In genomic region chr2:239805414-239805813, GRCh38 we compare ENCODE assay signal across 24 cellular contexts.
A peak's percentile ranks its signal among the peaks of the same experiment; 100 is the strongest.
DNase-seq lines count a peak whose midpoint lies in the region; ATAC-seq and TF ChIP-seq lines count a peak whose summit lies in the region.
"Had no signal": no experiment of that assay in that cellular context is flagged by ENCODE, and none has a peak within 500 bp of the region (broad histone marks: within the 10 kb centered on the region; RNA-seq: fewer than 3 reads in every experiment).

No MANE protein-coding gene starts in this region.

- TF ChIP-seq EP300 in stomach (IDR thresholded peaks at IDR 0.05), result no peak

- peak; percentile 5 for DNase-seq in activated CD4-positive, alpha-beta memory T cell treated with anti-CD3 and anti-CD28 coated beads, Interleukin-2, amount 10 ng/mL, durations not matched to agents 7 days and 5 days
- DNase-seq in activated CD4-positive, alpha-beta memory T cell treated with anti-CD3 and anti-CD28 coated beads for 36 hours, result no peak
- DNase-seq in mesenteric fat pad (ENCODE audit: low spot score) (peak; percentile 49), stomach (peak; percentile 8), NCI-H2107 treated with DMSO at 0.1 percent for 48 hours (lab: John Stamatoyannopoulos, UW; ENCODE audit: unreplicated experiment) (no peak), COLO829 (ENCODE audit: low spot score) (no peak)
- DNase-seq: ACHN; BE2C; CD4-positive, CD25-positive, alpha-beta regulatory T cell; COR-L47; DMS79 treated with DMSO at 0.1 percent for 48 hours; GF-D8; IMR-90; MM.1S; NCI-H2029; NCI-H446 treated with DMSO at 0.1 percent for 48 hours; NCI-H526; PC-9; SHP77 had no signal

- H3K36me3 ChIP-seq in stomach, result no peaks in the 10 kb centered on the region
- H3K36me3 ChIP-seq: BE2C had no signal

- intact Hi-C loops in activated CD4-positive, alpha-beta memory T cell treated with anti-CD3 and anti-CD28 coated beads for 36 hours (cut with micrococcal nuclease), result no loop called here
- intact Hi-C loops in stomach (cut with DNase I; ENCODE audit: low total_unique reads), result no loop called here

- H3K4me1 ChIP-seq in stomach, result no peaks in the 10 kb centered on the region
- H3K4me1 ChIP-seq: BE2C had no signal

- CTCF ChIA-PET in activated CD4-positive, alpha-beta memory T cell treated with anti-CD3 and anti-CD28 coated beads, Interleukin-2, amount 10 ng/mL, durations not matched to agents 7 days and 5 days (lab: Charles Lee), result no interaction called here
- CTCF ChIA-PET in activated CD4-positive, alpha-beta memory T cell treated with anti-CD3 and anti-CD28 coated beads for 36 hours (lab: Charles Lee), result no interaction called here

- POLR2A ChIA-PET in activated CD4-positive, alpha-beta memory T cell treated with anti-CD3 and anti-CD28 coated beads, Interleukin-2, amount 10 ng/mL, durations not matched to agents 7 days and 5 days (lab: Charles Lee), result no interaction called here
- POLR2A ChIA-PET in activated CD4-positive, alpha-beta memory T cell treated with anti-CD3 and anti-CD28 coated beads for 36 hours (lab: Charles Lee), result no interaction called here

- 69 to 86% (median 80%) methylated on average over 14 of the region's 14 CpGs for WGBS in stomach, 5 donors

- no peak overlapping the region for H3K27ac ChIP-seq in stomach
- H3K27ac ChIP-seq: 22Rv1, KMS-11, PC-9 had no signal

- no peaks in the 10 kb centered on the region for H3K27me3 Mint-ChIP-seq in activated CD4-positive, alpha-beta memory T cell treated with anti-CD3 and anti-CD28 coated beads, Interleukin-2, amount 10 ng/mL, durations not matched to agents 7 days and 5 days
- peaks cover 4% of the 10 kb centered on the region for H3K27me3 Mint-ChIP-seq in activated CD4-positive, alpha-beta memory T cell treated with anti-CD3 and anti-CD28 coated beads for 36 hours
- peaks cover 4% of the 10 kb centered on the region for H3K27me3 Mint-ChIP-seq in brain

- peaks cover 0 to 6% (median 4%) of the 10 kb centered on the region in 3 donors for H3K27me3 ChIP-seq in stomach
- H3K27me3 ChIP-seq: BE2C had no signal

- TF ChIP-seq CTCF in brain (conservative IDR thresholded peaks at IDR 0.05), result no peak
- no peak for TF ChIP-seq CTCF in stomach (IDR thresholded peaks at IDR 0.05)

- H3K4me3 Mint-ChIP-seq in activated CD4-positive, alpha-beta memory T cell treated with anti-CD3 and anti-CD28 coated beads, Interleukin-2, amount 10 ng/mL, durations not matched to agents 7 days and 5 days, result no peak overlapping the region
- no peak overlapping the region for H3K4me3 Mint-ChIP-seq in activated CD4-positive, alpha-beta memory T cell treated with anti-CD3 and anti-CD28 coated beads for 36 hours
- H3K4me3 Mint-ChIP-seq in brain, result no peak overlapping the region
- H3K4me3 Mint-ChIP-seq: CD4-positive, CD25-positive, alpha-beta regulatory T cell had no signal

- no peak overlapping the region for H3K27ac Mint-ChIP-seq in activated CD4-positive, alpha-beta memory T cell treated with anti-CD3 and anti-CD28 coated beads, Interleukin-2, amount 10 ng/mL, durations not matched to agents 7 days and 5 days
- H3K27ac Mint-ChIP-seq in activated CD4-positive, alpha-beta memory T cell treated with anti-CD3 and anti-CD28 coated beads for 36 hours, result no peak overlapping the region
- peak overlapping the region in 3 of 5 experiments; percentile 17 to 51 (median 44) for H3K27ac Mint-ChIP-seq in brain
- H3K27ac Mint-ChIP-seq: CD4-positive, CD25-positive, alpha-beta regulatory T cell had no signal

- no peak for TF ChIP-seq POLR2A in stomach (IDR thresholded peaks at IDR 0.05)

- no peak for ATAC-seq in GM19467 (IDR thresholded peaks at IDR 0.05; ENCODE audit: unreplicated experiment)
- ATAC-seq: HCT116 had no signal

- H3K9me3 Mint-ChIP-seq in activated CD4-positive, alpha-beta memory T cell treated with anti-CD3 and anti-CD28 coated beads, Interleukin-2, amount 10 ng/mL, durations not matched to agents 7 days and 5 days, result no peaks in the 10 kb centered on the region
- H3K9me3 Mint-ChIP-seq in activated CD4-positive, alpha-beta memory T cell treated with anti-CD3 and anti-CD28 coated beads for 36 hours, result no peaks in the 10 kb centered on the region
- peaks cover 0 to 15% (median 0%) of the 10 kb centered on the region in 5 experiments for H3K9me3 Mint-ChIP-seq in brain

- H3K9me3 ChIP-seq in stomach, result peaks cover 0 to 5% (median 0%) of the 10 kb centered on the region in 4 donors
- H3K9me3 ChIP-seq: BE2C had no signal

- no peaks in the 10 kb centered on the region for H3K4me1 Mint-ChIP-seq in activated CD4-positive, alpha-beta memory T cell treated with anti-CD3 and anti-CD28 coated beads, Interleukin-2, amount 10 ng/mL, durations not matched to agents 7 days and 5 days
- H3K4me1 Mint-ChIP-seq in activated CD4-positive, alpha-beta memory T cell treated with anti-CD3 and anti-CD28 coated beads for 36 hours (ENCODE audit: low read depth), result no peaks in the 10 kb centered on the region
- peaks cover 23% of the 10 kb centered on the region for H3K4me1 Mint-ChIP-seq in brain
- H3K4me1 Mint-ChIP-seq: CD4-positive, CD25-positive, alpha-beta regulatory T cell had no signal

- H3K36me3 Mint-ChIP-seq in activated CD4-positive, alpha-beta memory T cell treated with anti-CD3 and anti-CD28 coated beads, Interleukin-2, amount 10 ng/mL, durations not matched to agents 7 days and 5 days (ENCODE audit: low read depth), result no peaks in the 10 kb centered on the region
- H3K36me3 Mint-ChIP-seq in activated CD4-positive, alpha-beta memory T cell treated with anti-CD3 and anti-CD28 coated beads for 36 hours, result no peaks in the 10 kb centered on the region
- no peaks in the 10 kb centered on the region for H3K36me3 Mint-ChIP-seq in brain
- H3K36me3 Mint-ChIP-seq: CD4-positive, CD25-positive, alpha-beta regulatory T cell had no signal

- H3K4me3 ChIP-seq in stomach, result no peak overlapping the region
- H3K4me3 ChIP-seq: PC-9 had no signal

Comparison
In these comparisons a context has a peak if more than half of its experiments do, and no peak if none do; other contexts are left out.
1. DNase-seq: peak in activated CD4-positive, alpha-beta memory T cell treated with anti-CD3 and anti-CD28 coated beads, Interleukin-2, amount 10 ng/mL, durations not matched to agents 7 days and 5 days (single experiment), mesenteric fat pad (single experiment) and stomach (single experiment); none in activated CD4-positive, alpha-beta memory T cell treated with anti-CD3 and anti-CD28 coated beads for 36 hours (single experiment), NCI-H2107 treated with DMSO at 0.1 percent for 48 hours (single experiment) and COLO829 (single experiment).
2. H3K27ac Mint-ChIP-seq: peak in brain (3 of 5); none in activated CD4-positive, alpha-beta memory T cell treated with anti-CD3 and anti-CD28 coated beads, Interleukin-2, amount 10 ng/mL, durations not matched to agents 7 days and 5 days (single experiment) and activated CD4-positive, alpha-beta memory T cell treated with anti-CD3 and anti-CD28 coated beads for 36 hours (single experiment).